23 cellular contexts compared by ENCODE assay signal in the genomic region with DNA sequence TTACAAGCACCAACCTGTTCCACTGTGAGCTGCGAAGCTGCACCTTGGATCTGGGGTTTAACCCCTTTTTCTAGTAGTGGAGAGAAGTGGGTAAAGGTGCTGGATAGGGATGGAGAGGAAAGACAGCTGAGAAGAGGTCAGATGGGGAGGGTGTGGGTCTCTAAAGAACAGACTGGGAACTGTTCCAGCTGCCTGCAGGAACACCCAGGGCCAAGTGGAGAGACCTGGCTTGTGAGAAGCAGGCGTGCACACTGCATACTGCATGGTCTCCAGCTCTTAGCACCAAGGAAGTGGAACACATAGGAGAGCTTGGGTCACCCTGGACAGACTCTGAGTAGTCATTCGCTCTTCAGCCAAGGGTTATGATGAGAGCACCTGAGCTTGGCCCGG. TPM values are rescaled to one million over a fixed set of nuclear protein-coding genes. Genes with fewer than 3 reads are reported as not detected.
DNase-seq lines count a peak whose midpoint lies in the region; ATAC-seq and TF ChIP-seq lines count a peak whose summit lies in the region.
"Had no signal": no experiment of that assay in that cellular context is flagged by ENCODE, and none has a peak within 500 bp of the region (broad histone marks: within the 10 kb centered on the region; RNA-seq: fewer than 3 reads in every experiment).

No MANE protein-coding gene starts in this region.

- CTCF ChIA-PET in CD8-positive, alpha-beta T cell (lab: Charles Lee) = interaction anchor here (1.0 to 1.6 kb wide), 2 partner anchors 12 to 185 kb away, joined by 3 to 6 read pairs; no protein-coding TSS in a partner anchor

- H3K9me3 Mint-ChIP-seq in CD8-positive, alpha-beta T cell = no peaks in the 10 kb centered on the region
- peaks cover 0 to 1% (median 0%) of the 10 kb centered on the region in 7 donors for H3K9me3 Mint-ChIP-seq in naive B cell
- H3K9me3 Mint-ChIP-seq: stimulated activated naive B cell treated with anti-CD40 and anti-IgM and Interleukin-4, amounts not matched to agents 10 μg/mL and 1 μg/mL and 100 μg/mL, for 72 hours had no signal

- H3K27me3 ChIP-seq in CD8-positive, alpha-beta T cell (ENCODE audit: insufficient read depth, low read length) = no peaks in the 10 kb centered on the region
- H3K27me3 ChIP-seq: SJCRH30 had no signal

- no peak overlapping the region for H3K27ac ChIP-seq in CD8-positive, alpha-beta T cell (ENCODE audit: low read depth, low read length)
- H3K27ac ChIP-seq: SJCRH30 had no signal

- H3K27ac Mint-ChIP-seq in CD8-positive, alpha-beta T cell = no peak overlapping the region
- H3K27ac Mint-ChIP-seq in naive B cell = peak overlapping the region in 2 of 6 donors; percentile 70 to 91

- peaks cover 7% of the 10 kb centered on the region for H3K36me3 Mint-ChIP-seq in CD8-positive, alpha-beta T cell
- no peaks in the 10 kb centered on the region for H3K36me3 Mint-ChIP-seq in naive B cell

- no peak overlapping the region for H3K4me3 ChIP-seq in CD8-positive, alpha-beta T cell (ENCODE audit: low read depth, low read length)
- no peak overlapping the region for H3K4me3 ChIP-seq in choroid plexus epithelial cell (ENCODE audit: low read depth, low read length)
- H3K4me3 ChIP-seq: SJCRH30 had no signal

- H3K4me1 ChIP-seq in CD8-positive, alpha-beta T cell (ENCODE audit: insufficient read depth, low read length) = peaks cover 47% of the 10 kb centered on the region

- H3K4me3 Mint-ChIP-seq in CD8-positive, alpha-beta T cell = peak overlapping the region; percentile 11
- peak overlapping the region in 5 of 8 donors; percentile 12 to 66 (median 52) for H3K4me3 Mint-ChIP-seq in naive B cell

- DNase-seq in DMS 273 (lab: John Stamatoyannopoulos, UW; ENCODE audit: unreplicated experiment) (peak; percentile 45), DMS 273 treated with DMSO at 0.1 percent for 48 hours (lab: John Stamatoyannopoulos, UW) (no peak), choroid plexus epithelial cell (ENCODE audit: low read depth) (peak; percentile 35), naive B cell (no peak), kidney glomerular epithelial cell (lab: John Stamatoyannopoulos, UW) (no peak)
- no peak for DNase-seq in CD8-positive, alpha-beta T cell
- DNase-seq: 8988T; activated CD4-positive, alpha-beta T cell treated with anti-CD3 and anti-CD28 coated beads for 1 hour; activated CD8-positive, alpha-beta memory T cell treated with anti-CD3 and anti-CD28 coated beads, Interleukin-2, amount 50 U/mL, for 48 hours; activated gamma-delta T cell treated with Interleukin-2 at 50 U/mL for 16 hours; amygdala; C1 segment of cervical spinal cord; DND-41; foreskin fibroblast; hypothalamus; Kasumi-1; NCI-H1417 treated with DMSO at 0.1 percent for 48 hours; SJCRH30; stimulated activated CD4-positive, alpha-beta T cell treated with anti-CD3 and anti-CD28 coated beads, Interleukin-15, amount 100 ng/mL, for 24 hours; stimulated activated naive B cell treated with anti-CD40 and anti-IgM and Interleukin-4, amounts not matched to agents 10 μg/mL and 1 μg/mL and 100 μg/mL, for 72 hours; trophoblast cell had no signal

- TF ChIP-seq CTCF in CD8-positive, alpha-beta T cell (IDR thresholded peaks at IDR 0.05) = no peak
- TF ChIP-seq CTCF in choroid plexus epithelial cell (conservative IDR thresholded peaks at IDR 0.05; ENCODE audit: low read depth, low read length) = no peak

- no peaks in the 10 kb centered on the region for H3K27me3 Mint-ChIP-seq in CD8-positive, alpha-beta T cell (ENCODE audit: low read depth)
- H3K27me3 Mint-ChIP-seq in naive B cell = peaks cover 0 to 19% (median 0%) of the 10 kb centered on the region in 3 donors

- ATAC-seq in CD8-positive, alpha-beta T cell = no peak
- ATAC-seq in naive B cell (ENCODE audit: low read depth in 2 of 2) (no peak), GM19452 (IDR thresholded peaks at IDR 0.05; ENCODE audit: unreplicated experiment) (no peak), HG03139 (IDR thresholded peaks at IDR 0.05; ENCODE audit: unreplicated experiment) (no peak)
- ATAC-seq: stimulated activated naive B cell treated with anti-CD40 and anti-IgM and Interleukin-4, amounts not matched to agents 10 μg/mL and 1 μg/mL and 100 μg/mL, for 72 hours had no signal

- H3K36me3 ChIP-seq in CD8-positive, alpha-beta T cell (ENCODE audit: insufficient read depth, low read length) = no peaks in the 10 kb centered on the region
- H3K36me3 ChIP-seq: SJCRH30 had no signal

- H3K9me3 ChIP-seq in CD8-positive, alpha-beta T cell (ENCODE audit: low read length) = no peaks in the 10 kb centered on the region
- H3K9me3 ChIP-seq: SJCRH30 had no signal

- POLR2A ChIA-PET in CD8-positive, alpha-beta T cell (lab: Charles Lee) = interaction anchor here (0.6 kb wide), 1 partner anchor 51 kb away, joined by 6 read pairs; no protein-coding TSS in a partner anchor

- peaks cover 58% of the 10 kb centered on the region for H3K4me1 Mint-ChIP-seq in CD8-positive, alpha-beta T cell (ENCODE audit: low read depth)
- H3K4me1 Mint-ChIP-seq in naive B cell = peaks cover 36 to 66% (median 40%) of the 10 kb centered on the region in 3 donors

- intact Hi-C loops in CD8-positive, alpha-beta T cell (cut with DNase I, micrococcal nuclease) = no loop called here

RNA-seq across cellular contexts. Expression of a gene that starts 16.1 kb away (rescaled TPM):
- total RNA-seq in CD8-positive, alpha-beta T cell = 10 to 100 TPM; 35.5 to 38.5 TPM
- polyA plus RNA-seq in naive B cell (ENCODE audit: low read depth in 6 of 6) = 10 to 100 TPM in 2 of 6 donors, 1 to 10 TPM in 4; 3.4 to 15.5 (median 7.8) TPM

Comparison
In these comparisons a context has a peak if more than half of its experiments do, and no peak if none do; other contexts are left out.
1. DNase-seq: peak in DMS 273 (single experiment) and choroid plexus epithelial cell (single experiment); none in DMS 273 treated with DMSO at 0.1 percent for 48 hours (single experiment), CD8-positive, alpha-beta T cell (0 of 7), naive B cell (single experiment) and kidney glomerular epithelial cell (single experiment).